18 cellular contexts compared by ENCODE assay signal in the genomic region with DNA sequence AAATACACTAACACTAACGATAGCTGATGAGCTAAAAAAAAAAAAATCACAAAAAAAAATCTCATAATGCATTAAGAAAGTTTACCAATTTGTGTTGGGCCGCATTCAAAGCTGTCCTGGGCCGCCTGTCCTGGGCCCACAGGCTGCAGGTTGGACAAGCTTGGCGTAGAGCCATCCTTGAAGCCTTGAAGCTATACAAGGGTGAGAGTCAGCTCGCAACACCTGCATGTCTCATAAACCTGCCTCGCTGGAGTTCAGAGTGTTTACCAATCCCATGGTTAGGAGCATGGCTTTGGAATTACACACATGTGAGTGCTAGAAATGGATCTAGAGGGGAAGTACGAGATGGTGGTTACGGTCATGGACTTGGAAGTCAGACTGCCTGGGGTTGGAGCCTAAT.
"Had no signal": no experiment of that assay in that cellular context is flagged by ENCODE, and none has a peak within 500 bp of the region (broad histone marks: within the 10 kb centered on the region; RNA-seq: fewer than 3 reads in every experiment).

No MANE protein-coding gene starts in this region.

- H3K27ac ChIP-seq: body of pancreas, coronary artery, tibial nerve, uterus had no signal

- H3K36me3 ChIP-seq: tibial nerve, uterus had no signal

- H3K4me1 ChIP-seq: body of pancreas, uterus had no signal

- H3K9me3 ChIP-seq: body of pancreas, tibial nerve, uterus had no signal

- DNase-seq: activated CD4-positive, alpha-beta T cell treated with anti-CD3 and anti-CD28 coated beads, Interleukin-2, amount 50 U/mL, for 1 hour; activated CD8-positive, alpha-beta memory T cell treated with anti-CD3 and anti-CD28 coated beads for 24 hours; activated naive CD8-positive, alpha-beta T cell treated with anti-CD3 and anti-CD28 coated beads for 36 hours; amygdala; central memory CD4-positive, alpha-beta T cell; foreskin fibroblast; mesenchymal stem cell; occipital lobe; right cardiac atrium; small intestine; stimulated activated CD4-positive, alpha-beta T cell treated with anti-CD3 and anti-CD28 coated beads, Interleukin-4, amount 100 ng/mL, for 24 hours; stimulated activated naive CD4-positive, alpha-beta T cell treated with Interleukin-2 at 50 U/mL for 16 hours; substantia nigra; uterus had no signal

- H3K4me3 ChIP-seq: body of pancreas, coronary artery, tibial nerve, uterus had no signal

- H3K27me3 ChIP-seq: body of pancreas, tibial nerve, uterus had no signal

- FAIRE-seq: small intestine had no signal

- ATAC-seq: body of pancreas; natural killer cell treated with Interleukin-12 subunit alpha and Interleukin-12 subunit beta and Interleukin-15 and Interleukin-18, amount 100 ng/mL, for 72 hours; right cardiac atrium had no signal
